Comparison of ENCODE assay signal across 8 cellular contexts in the genomic region with DNA sequence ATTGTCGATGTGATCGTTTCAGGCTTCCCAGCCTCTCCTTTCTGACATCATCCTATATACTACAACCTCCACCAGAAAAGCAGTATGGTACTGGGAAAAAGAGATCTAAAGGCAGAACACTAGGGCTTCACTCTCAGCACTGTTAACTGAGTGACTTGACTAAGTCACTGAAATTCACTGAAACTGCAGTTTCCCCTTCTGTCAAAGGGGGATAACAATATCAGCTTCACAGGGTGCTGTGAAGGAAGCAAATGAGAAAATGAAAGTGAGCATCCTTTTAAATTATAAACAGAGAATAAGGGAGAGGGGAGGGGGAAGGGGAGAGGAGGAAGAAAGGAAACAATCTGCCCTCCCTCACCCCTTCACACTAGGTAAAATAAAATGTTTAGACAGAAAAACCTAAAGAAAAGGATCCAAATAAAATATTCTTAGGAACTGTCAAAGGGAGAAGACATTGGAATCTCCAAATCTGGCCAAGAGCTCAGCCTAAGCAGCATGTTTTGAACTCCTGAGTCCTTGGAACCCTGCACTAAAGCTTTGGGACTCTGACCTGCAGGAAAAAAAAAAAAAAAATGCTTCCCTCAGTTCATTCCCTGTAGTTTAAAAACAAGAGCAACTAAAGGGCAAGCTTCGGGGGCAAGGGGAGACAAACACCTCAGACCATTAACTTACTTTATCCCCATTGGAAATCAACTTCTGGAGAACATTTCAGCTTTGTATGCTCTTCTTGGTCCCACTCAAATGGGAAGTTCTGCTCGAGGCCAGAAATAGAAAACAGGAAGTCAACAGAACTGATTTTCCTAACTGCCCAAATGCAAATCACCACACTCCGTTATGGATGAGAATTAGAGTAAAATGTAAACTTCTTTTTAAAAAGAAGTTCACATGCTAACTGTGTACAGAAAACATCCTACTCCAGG.
DNase-seq lines count a peak whose midpoint lies in the region; ATAC-seq and TF ChIP-seq lines count a peak whose summit lies in the region.

No MANE protein-coding gene starts in this region.

- no peak overlapping the region for H2BK5ac ChIP-seq in H9 (ENCODE audit: insufficient read length, low read length)

- in situ Hi-C loops in transverse colon (cut with MboI; ENCODE audit: low pct_ligation_motif_present in 1 of 4, low pct_unique_long_range_greater_than_20kb in 1 of 4, low sequenced_read_pairs in 3 of 4), result no loop called here

- H3K14ac ChIP-seq in H9 (ENCODE audit: insufficient read depth, low read length), result no peak overlapping the region

- no peak overlapping the region for H4K5ac ChIP-seq in H9 (ENCODE audit: insufficient read length, low read depth, low read length)

- H3K27ac Mint-ChIP-seq in activated CD4-positive, alpha-beta T cell treated with anti-CD3 and anti-CD28 coated beads for 36 hours, result no peak overlapping the region
- H3K27ac Mint-ChIP-seq in H9, result no peak overlapping the region

- peaks cover 2% of the 10 kb centered on the region for H3K27me3 Mint-ChIP-seq in activated CD4-positive, alpha-beta T cell treated with anti-CD3 and anti-CD28 coated beads for 36 hours
- no peaks in the 10 kb centered on the region; the same call in 1 of the 2 replicates for H3K27me3 Mint-ChIP-seq in H9 (ENCODE audit: low read depth)

- TF ChIP-seq EP300 in transverse colon (IDR thresholded peaks at IDR 0.05; ENCODE audit: low read depth), result no peak

- no peaks in the 10 kb centered on the region for H3K27me3 ChIP-seq in left ventricle myocardium inferior (ENCODE audit: low read depth)
- H3K27me3 ChIP-seq in transverse colon, result no peaks in the 10 kb centered on the region
- no peaks in the 10 kb centered on the region for H3K27me3 ChIP-seq in H9 (ENCODE audit: insufficient read depth, low read length)

- H3K9me3 Mint-ChIP-seq in activated CD4-positive, alpha-beta T cell treated with anti-CD3 and anti-CD28 coated beads for 36 hours (ENCODE audit: low read depth), result no peaks in the 10 kb centered on the region
- H3K9me3 Mint-ChIP-seq in H9, result no peaks in the 10 kb centered on the region

- H3K9me3 ChIP-seq in left ventricle myocardium inferior (replicated peaks), result no peaks in the 10 kb centered on the region
- no peaks in the 10 kb centered on the region for H3K9me3 ChIP-seq in transverse colon
- no peaks in the 10 kb centered on the region for H3K9me3 ChIP-seq in H9 (ENCODE audit: control insufficient read depth, low read depth, low read length)

- no peak overlapping the region for H3K4me2 ChIP-seq in H9 (ENCODE audit: insufficient read depth, insufficient read length, low read length)

- peaks cover 45% of the 10 kb centered on the region for H3K4me1 ChIP-seq in left ventricle myocardium inferior
- H3K4me1 ChIP-seq in transverse colon, result peaks cover 0 to 26% (median 6%) of the 10 kb centered on the region in 4 donors
- no peaks in the 10 kb centered on the region for H3K4me1 ChIP-seq in H9 (ENCODE audit: insufficient read depth, low read length)

- H3K27ac ChIP-seq in left ventricle myocardium inferior (replicated peaks) (peak overlapping the region; percentile 74), transverse colon (peak overlapping the region; percentile 15 to 75 (median 60)), H9 (ENCODE audit: insufficient read length, low read depth, low read length) (no peak overlapping the region)

- H4K8ac ChIP-seq in H9 (replicated peaks; ENCODE audit: insufficient read length, low read depth, low read length), result no peak overlapping the region

- H3K56ac ChIP-seq in H9 (ENCODE audit: insufficient read length, low read depth, low read length), result no peak overlapping the region

- H3K4me3 ChIP-seq in left ventricle myocardium inferior (no peak overlapping the region), transverse colon (no peak overlapping the region)

- no peak overlapping the region for H2BK120ac ChIP-seq in H9 (ENCODE audit: low read depth, low read length, poor library complexity, severe bottlenecking)

- H3K18ac ChIP-seq in H9 (ENCODE audit: insufficient read length, low read depth, low read length), result no peak overlapping the region

- WGBS in transverse colon (ENCODE audit: low coverage in 1 of 2), 2 donors, result 37 to 55% methylated on average over 3 to 5 of the region's 5 CpGs
- WGBS in H9 (ENCODE audit: extremely low coverage, insufficient read length, low lambda C conversion rate), result no CpG with 5 or more reads among the region's 5 CpGs

- no peak overlapping the region for H2BK15ac ChIP-seq in H9 (ENCODE audit: low read depth, low read length)

- H3K36me3 ChIP-seq in left ventricle myocardium inferior (no peaks in the 10 kb centered on the region), transverse colon (no peaks in the 10 kb centered on the region)

- intact Hi-C loops in left ventricle myocardium inferior (cut with micrococcal nuclease) (no loop called here), Right ventricle myocardium superior (cut with DNase I) (no loop called here), transverse colon (cut with DNase I; ENCODE audit: low total_unique reads) (no loop called here)
- intact Hi-C loops in activated CD4-positive, alpha-beta T cell treated with anti-CD3 and anti-CD28 coated beads for 36 hours (cut with DNase I, micrococcal nuclease), result no loop called here

- no peak overlapping the region for H3K9ac ChIP-seq in H9 (ENCODE audit: extremely low read depth, insufficient read length, low read length)

- H3K23ac ChIP-seq in H9 (ENCODE audit: insufficient read length, low read depth, low read length), result no peak overlapping the region

- POLR2A ChIA-PET in activated CD4-positive, alpha-beta T cell treated with anti-CD3 and anti-CD28 coated beads for 36 hours (lab: Charles Lee), result no interaction called here

- H4K91ac ChIP-seq in H9 (ENCODE audit: insufficient read length, low read depth, low read length), result no peak overlapping the region

- H2BK12ac ChIP-seq in H9 (ENCODE audit: insufficient read length, low read depth, low read length), result no peak overlapping the region

- no peaks in the 10 kb centered on the region for H3K23me2 ChIP-seq in H9 (ENCODE audit: insufficient read length, low read depth, low read length, poor library complexity, severe bottlenecking)

- no peak for TF ChIP-seq POLR2A in transverse colon (IDR thresholded peaks at IDR 0.05)

- H3K4me1 Mint-ChIP-seq in activated CD4-positive, alpha-beta T cell treated with anti-CD3 and anti-CD28 coated beads for 36 hours, result peaks cover 2% of the 10 kb centered on the region
- H3K4me1 Mint-ChIP-seq in H9, result peaks cover 6 to 9% of the 10 kb centered on the region in 2 experiments; a peak in 3 of 4 replicates

- H2AFZ ChIP-seq in H9 (ENCODE audit: low read length), result no peak overlapping the region

- no peak overlapping the region for H3K4me3 Mint-ChIP-seq in activated CD4-positive, alpha-beta T cell treated with anti-CD3 and anti-CD28 coated beads for 36 hours
- H3K4me3 Mint-ChIP-seq in H9, result no peak overlapping the region

- no peaks in the 10 kb centered on the region for H4K20me1 ChIP-seq in H9 (ENCODE audit: control insufficient read depth, insufficient read depth, insufficient read length)

- DNase-seq in left ventricle myocardium inferior, result no peak
- DNase-seq in Right ventricle myocardium superior, result no peak
- DNase-seq in SKM-1 (lab: John Stamatoyannopoulos, UW; ENCODE audit: unreplicated experiment), result peak; percentile 12
- DNase-seq in transverse colon, result no peak
- no peak for DNase-seq in NCI-H2196 (lab: John Stamatoyannopoulos, UW; ENCODE audit: unreplicated experiment)
- DNase-seq in activated CD4-positive, alpha-beta T cell treated with anti-CD3 and anti-CD28 coated beads for 36 hours, result no peak
- DNase-seq in H9, result no peak

- CTCF ChIA-PET in activated CD4-positive, alpha-beta T cell treated with anti-CD3 and anti-CD28 coated beads for 36 hours (lab: Charles Lee), result interaction anchor here (0.9 kb wide), 1 partner anchor 147 kb away, joined by 5 read pairs; no protein-coding TSS in a partner anchor

- no peak overlapping the region for H3T11ph ChIP-seq in H9 (ENCODE audit: low read length)

- H2AK5ac ChIP-seq in H9 (ENCODE audit: insufficient read length, low read length), result no peak overlapping the region

- no peak overlapping the region for H2BK20ac ChIP-seq in H9 (ENCODE audit: low read depth, low read length, poor library complexity, severe bottlenecking)

- no peaks in the 10 kb centered on the region for H3K79me1 ChIP-seq in H9 (ENCODE audit: insufficient read depth, low read depth, low read length, poor library complexity, severe bottlenecking)

- H3K79me2 ChIP-seq in H9 (ENCODE audit: insufficient read depth, low read length), result no peaks in the 10 kb centered on the region

- ATAC-seq in Right ventricle myocardium superior (ENCODE audit: poor library complexity) (no peak), HG03066 (IDR thresholded peaks at IDR 0.05; ENCODE audit: low read depth, unreplicated experiment) (peak; percentile 47)
- no peak for ATAC-seq in activated CD4-positive, alpha-beta T cell treated with anti-CD3 and anti-CD28 coated beads for 36 hours

- no peaks in the 10 kb centered on the region for H3K36me3 Mint-ChIP-seq in activated CD4-positive, alpha-beta T cell treated with anti-CD3 and anti-CD28 coated beads for 36 hours (ENCODE audit: low read depth)
- H3K36me3 Mint-ChIP-seq in H9 (ENCODE audit: insufficient read depth in 1 of 3, low read depth in 3 of 3), result no peaks in the 10 kb centered on the region

- TF ChIP-seq CTCF in left ventricle myocardium inferior (IDR thresholded peaks at IDR 0.05; ENCODE audit: borderline replicate concordance), result no peak
- no peak for TF ChIP-seq CTCF in transverse colon (IDR thresholded peaks at IDR 0.05)
- no peak for TF ChIP-seq CTCF in H9 (conservative IDR thresholded peaks at IDR 0.05)

- H3K4ac ChIP-seq in H9 (ENCODE audit: low read depth, low read length), result no peak overlapping the region
